8 cellular contexts compared by ENCODE assay signal in genomic region chr7:99557940-99558305, GRCh38. TPM values are rescaled to one million over a fixed set of nuclear protein-coding genes. Genes with fewer than 3 reads are reported as not detected.
DNase-seq lines count a peak whose midpoint lies in the region; ATAC-seq, FAIRE-seq and TF ChIP-seq lines count a peak whose summit lies in the region.

No MANE protein-coding gene starts in this region.

- H3K4me2 ChIP-seq in SK-N-SH (peak overlapping the region; percentile 89), skeletal muscle satellite cell (ENCODE audit: low read length) (peak overlapping the region; percentile 88)

- H2AFZ ChIP-seq in SK-N-SH (ENCODE audit: low read depth), result peak overlapping the region; percentile 90

- peak; percentile 23 for ATAC-seq in GM18858 (IDR thresholded peaks at IDR 0.05; ENCODE audit: unreplicated experiment)
- peak; percentile 41 for ATAC-seq in HG02571 (IDR thresholded peaks at IDR 0.05; ENCODE audit: unreplicated experiment)
- peak; percentile 69 for ATAC-seq in gastroesophageal sphincter

- H3K9me2 ChIP-seq in SK-N-SH, result no peaks in the 10 kb centered on the region

- H3K36me3 ChIP-seq in SK-N-SH (replicated peaks in 1 of 2; ENCODE audit: control insufficient read depth in 1 of 2, insufficient read depth in 2 of 2, low read length in 1 of 2) (peaks cover 56% of the 10 kb centered on the region in 2 experiments), gastroesophageal sphincter (peaks cover 0 to 53% of the 10 kb centered on the region in 2 donors), skeletal muscle satellite cell (ENCODE audit: insufficient read depth, low read length) (peaks cover 36% of the 10 kb centered on the region)

- H3K79me2 ChIP-seq in SK-N-SH (ENCODE audit: insufficient read depth), result peaks cover 76% of the 10 kb centered on the region

- peaks cover 20 to 30% of the 10 kb centered on the region in 2 experiments for H3K4me1 ChIP-seq in SK-N-SH (ENCODE audit: control insufficient read depth in 1 of 2, insufficient read depth in 2 of 2, low read depth in 1 of 2, low read length in 1 of 2)
- H3K4me1 ChIP-seq in gastroesophageal sphincter, result peaks cover 0 to 54% (median 18%) of the 10 kb centered on the region in 3 donors
- H3K4me1 ChIP-seq in skeletal muscle satellite cell (ENCODE audit: control insufficient read depth, insufficient read depth, low read length), result peaks cover 32% of the 10 kb centered on the region

- no peak for TF ChIP-seq POLR2A in gastroesophageal sphincter (IDR thresholded peaks at IDR 0.05)

- POLR2A ChIA-PET in SK-N-SH (lab: Yijun Ruan, JAX), result interaction anchor here (0.6 to 2.6 kb wide), 12 partner anchors 9 to 871 kb away, joined by 3 to 23 read pairs (median 6); partner anchors contain the start of genes BUD31, PDAP1, ZCWPW1 and ZKSCAN5

- H3K27ac ChIP-seq in SK-N-SH (ENCODE audit: low read depth in 2 of 2, low read length in 1 of 2), result peak overlapping the region; percentile 97 to 99
- peak overlapping the region; percentile 88 to 99 (median 96) for H3K27ac ChIP-seq in gastroesophageal sphincter

- DNase-seq in SK-N-SH (no peak), HTR-8/SVneo (ENCODE audit: insufficient read length, low spot score) (no peak), retina (no peak)
- DNase-seq in stimulated activated CD4-positive, alpha-beta T cell treated with anti-CD3 and anti-CD28 coated beads, Interleukin-4, amount 100 ng/mL, for 24 hours, result no peak

- no peaks in the 10 kb centered on the region for H4K20me1 ChIP-seq in SK-N-SH (ENCODE audit: insufficient read depth)

- no peak for FAIRE-seq in HTR-8/SVneo (lab: Jason Lieb, UNC)

- no peak for TF ChIP-seq RAD21 in SK-N-SH (IDR thresholded peaks at IDR 0.05; ENCODE audit: low read length)

- H3F3A ChIP-seq in SK-N-SH (replicated peaks; ENCODE audit: insufficient read depth), result peaks cover 50% of the 10 kb centered on the region

- CTCF ChIA-PET in SK-N-SH (lab: Yijun Ruan, JAX), result interaction anchor here (1.0 to 2.7 kb wide), 4 partner anchors 14 to 67 kb away, joined by 3 to 13 read pairs (median 8); partner anchors contain the start of gene ZSCAN25

- TF ChIP-seq EP300 in SK-N-SH (IDR thresholded peaks at IDR 0.05; ENCODE audit: borderline replicate concordance in 1 of 2, low read depth in 1 of 2, low read length in 1 of 2), result no peak
- TF ChIP-seq EP300 in gastroesophageal sphincter (IDR thresholded peaks at IDR 0.05), result no peak

- peak overlapping the region; percentile 99 for H3K9ac ChIP-seq in SK-N-SH
- peak overlapping the region; percentile 94 for H3K9ac ChIP-seq in skeletal muscle satellite cell (ENCODE audit: low read depth, low read length)

- H3K9me3 ChIP-seq in SK-N-SH (no peaks in the 10 kb centered on the region), gastroesophageal sphincter (no peaks in the 10 kb centered on the region), skeletal muscle satellite cell (replicated peaks; ENCODE audit: low read length) (no peaks in the 10 kb centered on the region)

- H3K4me3 ChIP-seq in SK-N-SH (ENCODE audit: low read depth in 2 of 2, low read length in 1 of 2), result peak overlapping the region; percentile 88 to 98
- peak overlapping the region; percentile 81 to 83 for H3K4me3 ChIP-seq in gastroesophageal sphincter
- peak overlapping the region; percentile 86 for H3K4me3 ChIP-seq in skeletal muscle satellite cell (ENCODE audit: low read length)

- H3K27me3 ChIP-seq in SK-N-SH (ENCODE audit: insufficient read depth), result no peaks in the 10 kb centered on the region
- H3K27me3 ChIP-seq in gastroesophageal sphincter, result no peaks in the 10 kb centered on the region
- H3K27me3 ChIP-seq in skeletal muscle satellite cell (ENCODE audit: control insufficient read depth, insufficient read depth, low read length), result no peaks in the 10 kb centered on the region

- WGBS in SK-N-SH (ENCODE audit: low lambda C conversion rate), result 1% methylated on average over 17 of the region's 17 CpGs
- WGBS in gastroesophageal sphincter (ENCODE audit: low coverage in 1 of 2), 2 donors, result 0 to 5% methylated on average over 8 to 11 of the region's 17 CpGs

- TF ChIP-seq CTCF in SK-N-SH (IDR thresholded peaks at IDR 0.05) (no peak), gastroesophageal sphincter (IDR thresholded peaks at IDR 0.05) (no peak)

TF ChIP-seq in SK-N-SH, 30 proteins besides CTCF, POLR2A, EP300 and RAD21:
- TF ChIP-seq EZH2phosphoT487 (IDR thresholded peaks at IDR 0.05; ENCODE audit: borderline replicate concordance, low read depth), result no peak
- TF ChIP-seq REST (IDR thresholded peaks at IDR 0.05; ENCODE audit: low read depth, low read length), result 0 out of 2 replicates have a peak, but pooled peaks have one; percentile 1

RNA-seq across cellular contexts. Expression of gene ZNF655, which starts 0.5 kb away (rescaled TPM):
- 113 and 144 TPM in 2 replicates for polyA plus RNA-seq in SK-N-SH (2012; rRNA removed)
- polyA plus RNA-seq in SK-N-SH (2012; cell fraction: cytosol; rRNA removed), result 72.2 and 75.7 TPM in 2 replicates
- 276 and 416 TPM in 2 replicates for polyA plus RNA-seq in SK-N-SH (2012; cell fraction: nucleus; rRNA removed)
- total RNA-seq in gastroesophageal sphincter, result 100 to 1,000 TPM; 115 to 191 (median 116) TPM
- total RNA-seq in skeletal muscle satellite cell (2012; rRNA removed), result 51.0 and 55.3 TPM in 2 replicates

RNA-seq across cellular contexts. Expression of gene FAM200A, which starts 6.0 kb away (rescaled TPM):
- polyA plus RNA-seq in SK-N-SH (2012; rRNA removed), result 6.2 and 8.2 TPM in 2 replicates
- 9.7 and 11.1 TPM in 2 replicates for polyA plus RNA-seq in SK-N-SH (2012; cell fraction: cytosol; rRNA removed)
- 3.3 and 4.6 TPM in 2 replicates for polyA plus RNA-seq in SK-N-SH (2012; cell fraction: nucleus; rRNA removed)
- 1 to 10 TPM; 3.5 to 8.6 (median 4.3) TPM for total RNA-seq in gastroesophageal sphincter
- total RNA-seq in skeletal muscle satellite cell (2012; rRNA removed), result 8.1 and 9.6 TPM in 2 replicates

RNA-seq across cellular contexts. Expression of gene TMEM225B, which starts 40.1 kb away (rescaled TPM):
- polyA plus RNA-seq in SK-N-SH (2012; rRNA removed), result 1.5 and 2.2 TPM in 2 replicates
- polyA plus RNA-seq in SK-N-SH (2012; cell fraction: cytosol; rRNA removed), result 1.1 and 1.4 TPM in 2 replicates
- polyA plus RNA-seq in SK-N-SH (2012; cell fraction: nucleus; rRNA removed), result 3.1 and 4.5 TPM in 2 replicates
- 1 to 10 TPM in 2 of 4 donors, not detected in 2; 1.6 to 2.2 TPM for total RNA-seq in gastroesophageal sphincter
- not detected in 2 replicates for total RNA-seq in skeletal muscle satellite cell (2012; rRNA removed)

RNA-seq across cellular contexts. Expression of gene ZKSCAN5, which starts 53.5 kb away (rescaled TPM):
- polyA plus RNA-seq in SK-N-SH (2012; rRNA removed), result 7.5 and 9.1 TPM in 2 replicates
- polyA plus RNA-seq in SK-N-SH (2012; cell fraction: cytosol; rRNA removed), result 8.7 and 9.3 TPM in 2 replicates
- 8.7 and 11.6 TPM in 2 replicates for polyA plus RNA-seq in SK-N-SH (2012; cell fraction: nucleus; rRNA removed)
- total RNA-seq in gastroesophageal sphincter, result 10 to 100 TPM in 2 of 4 donors, 1 to 10 TPM in 2; 7.5 to 12.5 (median 10.6) TPM
- 7.9 and 11.2 TPM in 2 replicates for total RNA-seq in skeletal muscle satellite cell (2012; rRNA removed)

RNA-seq across cellular contexts. Expression of gene ZNF394, which starts 57.8 kb away (rescaled TPM):
- 19.6 and 19.8 TPM in 2 replicates for polyA plus RNA-seq in SK-N-SH (2012; rRNA removed)
- 16.7 and 17.1 TPM in 2 replicates for polyA plus RNA-seq in SK-N-SH (2012; cell fraction: cytosol; rRNA removed)
- 28.5 and 28.6 TPM in 2 replicates for polyA plus RNA-seq in SK-N-SH (2012; cell fraction: nucleus; rRNA removed)
- total RNA-seq in gastroesophageal sphincter, result 10 to 100 TPM; 29.9 to 54.1 (median 45.1) TPM
- 19.2 and 24.3 TPM in 2 replicates for total RNA-seq in skeletal muscle satellite cell (2012; rRNA removed)
